ENCODE assay signal across 1 cellular context in the genomic region with DNA sequence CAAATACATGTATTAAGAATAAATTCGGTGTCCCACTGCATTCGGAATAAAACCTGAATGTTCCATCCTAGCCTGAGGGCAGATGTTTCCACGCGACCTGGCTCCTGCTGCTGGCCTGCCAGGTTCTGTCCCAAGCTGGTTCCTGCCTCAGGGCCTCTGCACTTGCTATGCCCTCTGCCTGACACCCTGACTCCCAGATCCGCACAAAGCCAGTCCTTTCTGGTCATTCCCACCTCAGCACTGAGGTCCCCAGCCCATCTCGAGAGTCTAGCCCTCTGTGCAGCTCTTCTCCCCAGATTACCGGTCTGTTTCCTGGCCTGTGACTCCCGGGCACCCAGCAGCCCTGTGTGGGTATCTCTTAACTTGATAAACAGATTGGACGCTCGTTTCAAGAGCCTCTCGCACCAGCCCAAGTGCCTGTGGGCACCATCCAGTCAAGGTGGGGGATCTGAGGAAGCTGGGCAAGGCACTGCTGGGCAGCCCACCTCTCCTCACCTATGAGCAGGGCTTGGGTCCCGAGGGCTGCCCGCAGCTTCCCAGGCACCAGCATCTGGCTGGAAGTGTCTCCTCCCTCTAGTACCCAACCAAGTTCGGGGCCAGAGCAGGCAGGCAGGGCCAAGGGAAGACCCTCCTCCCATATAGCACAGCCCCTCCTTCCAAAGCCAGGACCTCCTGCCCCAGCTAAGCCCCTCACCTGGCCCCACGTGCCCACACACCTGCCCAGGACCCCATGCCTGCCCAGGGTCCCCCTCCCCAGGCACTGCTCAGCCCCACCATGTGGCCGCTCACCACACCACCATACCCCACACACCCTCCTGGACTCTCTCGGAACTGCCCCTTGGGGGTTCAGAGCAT.
TF ChIP-seq lines count a peak whose summit lies in the region.

No MANE protein-coding gene starts in this region.

TF ChIP-seq in H1, 55 proteins besides CTCF, POLR2A, EP300 and RAD21:
- TF ChIP-seq, protein P1, sequence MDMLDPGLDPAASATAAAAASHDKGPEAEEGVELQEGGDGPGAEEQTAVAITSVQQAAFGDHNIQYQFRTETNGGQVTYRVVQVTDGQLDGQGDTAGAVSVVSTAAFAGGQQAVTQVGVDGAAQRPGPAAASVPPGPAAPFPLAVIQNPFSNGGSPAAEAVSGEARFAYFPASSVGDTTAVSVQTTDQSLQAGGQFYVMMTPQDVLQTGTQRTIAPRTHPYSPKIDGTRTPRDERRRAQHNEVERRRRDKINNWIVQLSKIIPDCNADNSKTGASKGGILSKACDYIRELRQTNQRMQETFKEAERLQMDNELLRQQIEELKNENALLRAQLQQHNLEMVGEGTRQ (IDR thresholded peaks at IDR 0.05; ENCODE audit: low read length), result no peak
- TF ChIP-seq, protein P2, sequence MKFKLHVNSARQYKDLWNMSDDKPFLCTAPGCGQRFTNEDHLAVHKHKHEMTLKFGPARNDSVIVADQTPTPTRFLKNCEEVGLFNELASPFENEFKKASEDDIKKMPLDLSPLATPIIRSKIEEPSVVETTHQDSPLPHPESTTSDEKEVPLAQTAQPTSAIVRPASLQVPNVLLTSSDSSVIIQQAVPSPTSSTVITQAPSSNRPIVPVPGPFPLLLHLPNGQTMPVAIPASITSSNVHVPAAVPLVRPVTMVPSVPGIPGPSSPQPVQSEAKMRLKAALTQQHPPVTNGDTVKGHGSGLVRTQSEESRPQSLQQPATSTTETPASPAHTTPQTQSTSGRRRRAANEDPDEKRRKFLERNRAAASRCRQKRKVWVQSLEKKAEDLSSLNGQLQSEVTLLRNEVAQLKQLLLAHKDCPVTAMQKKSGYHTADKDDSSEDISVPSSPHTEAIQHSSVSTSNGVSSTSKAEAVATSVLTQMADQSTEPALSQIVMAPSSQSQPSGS (IDR thresholded peaks at IDR 0.05; ENCODE audit: low read length), result no peak
- TF ChIP-seq SIRT6 (IDR thresholded peaks at IDR 0.05; ENCODE audit: low read length), result no peak
- no peak for TF ChIP-seq PHF8 (conservative IDR thresholded peaks at IDR 0.05; ENCODE audit: low read depth, low read length)
